In genomic region chr14:50039120-50039517, GRCh38 we compare ENCODE assay signal across 10 cellular contexts.
DNase-seq lines count a peak whose midpoint lies in the region; ATAC-seq and TF ChIP-seq lines count a peak whose summit lies in the region.
"Had no signal": no experiment of that assay in that cellular context is flagged by ENCODE, and none has a peak within 500 bp of the region (broad histone marks: within the 10 kb centered on the region; RNA-seq: fewer than 3 reads in every experiment).

No MANE protein-coding gene starts in this region.

- 61% methylated on average over 4 of the region's 4 CpGs for WGBS in mammary epithelial cell (ENCODE audit: low coverage, missing lambda C conversion rate)
- 79 to 85% methylated on average over 4 of the region's 4 CpGs for WGBS in sigmoid colon, 2 donors

- H4K20me1 ChIP-seq in PC-3 (ENCODE audit: low read length) (no peaks in the 10 kb centered on the region), mammary epithelial cell (ENCODE audit: insufficient read depth, low read length) (no peaks in the 10 kb centered on the region)

- H3K9ac ChIP-seq in PC-3 (ENCODE audit: low read length) (peak overlapping the region; percentile 73), mammary epithelial cell (ENCODE audit: insufficient read depth, low read length) (peak overlapping the region; percentile 78)

- H2AFZ ChIP-seq in PC-3 (ENCODE audit: low read length): no peak overlapping the region
- H2AFZ ChIP-seq in mammary epithelial cell (ENCODE audit: low read depth, low read length): no peak overlapping the region

- DNase-seq in CD4-positive, alpha-beta memory T cell: no peak
- DNase-seq in PC-3 (no peak), mammary epithelial cell (no peak), sigmoid colon (no peak), SIG-M5 (lab: John Stamatoyannopoulos, UW) (no peak), middle frontal gyrus (ENCODE audit: extremely low spot score, low spot score) (no peak)
- DNase-seq: NCI-H1436 treated with DMSO at 0.1 percent for 48 hours, NCI-H82 had no signal

- TF ChIP-seq EP300 in sigmoid colon (IDR thresholded peaks at IDR 0.05): no peak

- H3K27ac Mint-ChIP-seq in CD4-positive, alpha-beta memory T cell: peak overlapping the region; percentile 81 to 96 (median 93)
- H3K27ac Mint-ChIP-seq: nephron had no signal

- TF ChIP-seq CTCF in PC-3 (conservative IDR thresholded peaks at IDR 0.05; ENCODE audit: low read depth, low read length): no peak
- no peak for TF ChIP-seq CTCF in mammary epithelial cell (conservative IDR thresholded peaks at IDR 0.05 in 1 of 2, IDR thresholded peaks at IDR 0.05 in 1 of 2; ENCODE audit: extremely low read depth in 1 of 2, insufficient read depth in 1 of 2, low read depth in 1 of 2, low read length in 2 of 2)
- no peak for TF ChIP-seq CTCF in sigmoid colon (IDR thresholded peaks at IDR 0.05)

- H3K4me2 ChIP-seq in PC-3 (ENCODE audit: low read length) (peak overlapping the region; percentile 68), mammary epithelial cell (ENCODE audit: insufficient read depth, low read depth, low read length) (peak overlapping the region; percentile 25)

- H3K9me2 ChIP-seq in PC-3 (replicated peaks; ENCODE audit: low read length): no peaks in the 10 kb centered on the region

- H3K4me1 ChIP-seq in CD4-positive, alpha-beta memory T cell (ENCODE audit: insufficient read depth, low read length): peaks cover 65% of the 10 kb centered on the region
- H3K4me1 ChIP-seq in PC-3 (ENCODE audit: insufficient read depth, low read length): peaks cover 49% of the 10 kb centered on the region
- H3K4me1 ChIP-seq in mammary epithelial cell (ENCODE audit: insufficient read depth, low read length): peaks cover 62% of the 10 kb centered on the region
- H3K4me1 ChIP-seq in sigmoid colon: peaks cover 0 to 39% (median 25%) of the 10 kb centered on the region in 4 donors

- POLR2A ChIA-PET in CD4-positive, alpha-beta memory T cell (lab: Charles Lee; ENCODE audit: partially characterized antibody): interaction anchor here (0.7 to 13.4 kb wide), 18 partner anchors 12 to 175 kb away, joined by 3 to 293 read pairs (median 4); no protein-coding TSS in a partner anchor
- POLR2A ChIA-PET in PC-3 (lab: Charles Lee; ENCODE audit: unreplicated experiment): interaction anchor here (0.6 to 1.1 kb wide), 2 partner anchors 15 to 347 kb away, joined by 5 to 10 read pairs; no protein-coding TSS in a partner anchor

- H3K27me3 Mint-ChIP-seq in CD4-positive, alpha-beta memory T cell: no peaks in the 10 kb centered on the region

- H3K36me3 Mint-ChIP-seq in CD4-positive, alpha-beta memory T cell: peaks cover 9 to 11% of the 10 kb centered on the region in 2 donors

- in situ Hi-C loops in mammary epithelial cell (cut with MboI; ENCODE audit: low sequenced_read_pairs in 2 of 2): loop anchor here in 1 of 2 donors (5.0 kb wide), 1 partner anchor 37 kb away; no protein-coding TSS in a partner anchor

- peak overlapping the region; percentile 61 for H3K27ac ChIP-seq in CD4-positive, alpha-beta memory T cell (ENCODE audit: low read depth, low read length)
- H3K27ac ChIP-seq in PC-3 (ENCODE audit: low read length) (peak overlapping the region; percentile 90), mammary epithelial cell (ENCODE audit: insufficient read depth, low read depth, low read length) (peak overlapping the region; percentile 97), sigmoid colon (peak overlapping the region in 3 of 4 donors; percentile 66 to 79 (median 73))

- H3K4me3 ChIP-seq in CD4-positive, alpha-beta memory T cell (ENCODE audit: low read length in 2 of 2): peak overlapping the region in 1 of 2 donors; percentile 2
- H3K4me3 ChIP-seq in PC-3 (ENCODE audit: low read length): no peak overlapping the region
- no peak overlapping the region for H3K4me3 ChIP-seq in mammary epithelial cell (replicated peaks in 1 of 3; ENCODE audit: insufficient read depth in 1 of 3, low read depth in 2 of 3, low read length in 3 of 3)
- no peak overlapping the region for H3K4me3 ChIP-seq in sigmoid colon

- intact Hi-C loops in CD4-positive, alpha-beta memory T cell (cut with micrococcal nuclease): no loop called here
- intact Hi-C loops in PC-3 (cut with micrococcal nuclease): no loop called here
- intact Hi-C loops in mammary epithelial cell (cut with micrococcal nuclease): loop anchor here (2.0 kb wide), 1 partner anchor 60 kb away; no protein-coding TSS in a partner anchor
- intact Hi-C loops in sigmoid colon (cut with DNase I): no loop called here

- H3K4me3 Mint-ChIP-seq in CD4-positive, alpha-beta memory T cell: peak overlapping the region; percentile 37 to 92 (median 70)
- H3K4me3 Mint-ChIP-seq: nephron had no signal

- no peak for TF ChIP-seq POLR2A in sigmoid colon (IDR thresholded peaks at IDR 0.05)

- BruUV-seq in PC-3 (replicated peaks; lab: Mats Ljungman, UMichigan) (no TSS peak), mammary epithelial cell (replicated peaks; lab: Mats Ljungman, UMichigan) (no TSS peak)

- H3K9me3 ChIP-seq in CD4-positive, alpha-beta memory T cell (ENCODE audit: control insufficient read depth in 1 of 2, low read length in 2 of 2): no peaks in the 10 kb centered on the region
- H3K9me3 ChIP-seq in PC-3 (ENCODE audit: low read length): no peaks in the 10 kb centered on the region
- no peaks in the 10 kb centered on the region for H3K9me3 ChIP-seq in mammary epithelial cell (replicated peaks; ENCODE audit: insufficient read depth, low read length)
- no peaks in the 10 kb centered on the region for H3K9me3 ChIP-seq in sigmoid colon

- dilution Hi-C loops in mammary epithelial cell (cut with HindIII; ENCODE audit: low sequenced_read_pairs): no loop called here

- ATAC-seq in PC-3 (no peak), GM21381 (IDR thresholded peaks at IDR 0.05; ENCODE audit: unreplicated experiment) (no peak)

- H3K9me3 Mint-ChIP-seq in CD4-positive, alpha-beta memory T cell: no peaks in the 10 kb centered on the region

- H3F3A ChIP-seq in PC-3 (ENCODE audit: low read length, unreplicated experiment): peaks cover 22% of the 10 kb centered on the region

- no peaks in the 10 kb centered on the region for H3K27me3 ChIP-seq in CD4-positive, alpha-beta memory T cell (ENCODE audit: insufficient read depth, low read length)
- no peaks in the 10 kb centered on the region for H3K27me3 ChIP-seq in PC-3 (ENCODE audit: low read length)
- H3K27me3 ChIP-seq in mammary epithelial cell (ENCODE audit: insufficient read depth, low read length): no peaks in the 10 kb centered on the region
- H3K27me3 ChIP-seq in sigmoid colon: no peaks in the 10 kb centered on the region

- CTCF ChIA-PET in CD4-positive, alpha-beta memory T cell (lab: Charles Lee; ENCODE audit: partially characterized antibody): interaction anchor here (0.5 to 6.5 kb wide), 12 partner anchors 22 to 176 kb away, joined by 3 to 56 read pairs (median 8); no protein-coding TSS in a partner anchor
- CTCF ChIA-PET in PC-3 (lab: Charles Lee) (interaction anchor here (0.5 to 1.3 kb wide), 3 partner anchors 23 to 187 kb away, joined by 3 to 4 read pairs (median 3); partner anchors contain the start of genes ARF6 and NEMF), mammary epithelial cell (lab: Charles Lee; ENCODE audit: low non-redundant PET) (interaction anchor here (0.7 to 1.1 kb wide), 2 partner anchors 22 to 26 kb away, joined by 5 to 8 read pairs; no protein-coding TSS in a partner anchor)

- H3K4me1 Mint-ChIP-seq in CD4-positive, alpha-beta memory T cell: peaks cover 41 to 77% (median 59%) of the 10 kb centered on the region in 4 donors

- H3K79me2 ChIP-seq in PC-3 (ENCODE audit: low read length) (no peaks in the 10 kb centered on the region), mammary epithelial cell (ENCODE audit: insufficient read depth, low read length) (no peaks in the 10 kb centered on the region)

- no peaks in the 10 kb centered on the region for H3K36me3 ChIP-seq in CD4-positive, alpha-beta memory T cell (ENCODE audit: insufficient read depth, low read length)
- H3K36me3 ChIP-seq in PC-3 (ENCODE audit: low read depth, low read length): no peaks in the 10 kb centered on the region
- no peaks in the 10 kb centered on the region for H3K36me3 ChIP-seq in mammary epithelial cell (ENCODE audit: insufficient read depth, low read length)
- no peaks in the 10 kb centered on the region for H3K36me3 ChIP-seq in sigmoid colon
